ENCODE assay signal across 8 cellular contexts in the genomic region with DNA sequence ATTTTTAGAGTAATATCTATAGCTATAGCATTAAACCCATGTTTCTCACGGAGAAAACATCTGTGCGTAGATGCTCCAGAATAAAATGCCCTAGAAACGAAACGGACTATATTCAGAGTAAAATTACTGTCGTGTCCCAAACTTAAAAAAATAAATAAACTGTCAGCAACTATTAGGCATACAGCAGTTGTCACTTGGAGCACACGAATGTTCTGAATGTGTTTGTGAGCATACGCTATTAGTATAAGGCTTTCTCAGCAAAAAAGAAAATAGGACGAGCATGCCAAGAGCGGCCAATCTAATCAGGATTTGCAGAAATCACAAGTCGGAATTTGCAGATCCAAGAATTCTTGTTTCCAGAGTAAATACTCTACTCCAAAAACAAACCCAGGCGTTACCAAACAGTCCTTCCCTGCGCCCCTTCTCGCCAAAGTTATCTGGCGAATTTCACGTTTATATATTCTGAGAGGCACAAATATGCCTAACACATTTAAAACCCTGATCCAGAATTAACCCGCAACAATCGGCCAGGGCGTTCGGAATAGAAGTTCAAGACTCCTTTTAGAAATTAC. TPM values are rescaled to one million over a fixed set of nuclear protein-coding genes. Genes with fewer than 3 reads are reported as not detected.
A peak's percentile ranks its signal among the peaks of the same experiment; 100 is the strongest.
DNase-seq lines count a peak whose midpoint lies in the region; ATAC-seq and TF ChIP-seq lines count a peak whose summit lies in the region.

No MANE protein-coding gene starts in this region.

- peak; percentile 28 for DNase-seq in Right ventricle myocardium superior
- no peak for DNase-seq in left ventricle myocardium superior
- DNase-seq in astrocyte of the hippocampus (ENCODE audit: low read depth, low spot score): peak; percentile 42
- peak; percentile 49 for DNase-seq in left lobe of liver (ENCODE audit: low spot score)
- no peak for DNase-seq in HCEC 1CT
- DNase-seq in GM13976 (ENCODE audit: low spot score): no peak

- H3K27ac ChIP-seq in temporal lobe (ENCODE audit: low read depth, low read length): peak overlapping the region; percentile 44

- in situ Hi-C loops in GM13976 (cut with MboI; ENCODE audit: low sequenced_read_pairs, unreplicated experiment): no loop called here

- intact Hi-C loops in Right ventricle myocardium superior (cut with DNase I): no loop called here
- intact Hi-C loops in left ventricle myocardium superior (cut with micrococcal nuclease): no loop called here

- ATAC-seq in Right ventricle myocardium superior (ENCODE audit: poor library complexity) (no peak), left ventricle myocardium superior (no peak), left lobe of liver (peak; percentile 4), HG02973 (IDR thresholded peaks at IDR 0.05; ENCODE audit: unreplicated experiment) (no peak)

- TF ChIP-seq CTCF in GM13976 (IDR thresholded peaks at IDR 0.05; ENCODE audit: borderline replicate concordance, control extremely low read depth, extremely low read depth, insufficient read depth, missing control alignments): no peak

RNA-seq across cellular contexts. Expression of a gene that starts 0.8 kb away (rescaled TPM):
- total RNA-seq in Right ventricle myocardium superior (32.2 TPM), left ventricle myocardium superior (37.8 TPM), left lobe of liver (12.6 TPM), temporal lobe (10.6 TPM)

RNA-seq across cellular contexts. Expression of a gene that starts 8.9 kb away (rescaled TPM):
- total RNA-seq in Right ventricle myocardium superior (36.6 TPM), left ventricle myocardium superior (49.4 TPM), left lobe of liver (39.1 TPM), temporal lobe (53.8 TPM)

Comparison
In these comparisons a context has a peak if more than half of its experiments do, and no peak if none do; other contexts are left out.
1. DNase-seq: peak in Right ventricle myocardium superior (single experiment), astrocyte of the hippocampus (single experiment) and left lobe of liver (single experiment); none in left ventricle myocardium superior (single experiment), HCEC 1CT (single experiment) and GM13976 (single experiment).